ENCODE assay signal across 31 cellular contexts in the genomic region with DNA sequence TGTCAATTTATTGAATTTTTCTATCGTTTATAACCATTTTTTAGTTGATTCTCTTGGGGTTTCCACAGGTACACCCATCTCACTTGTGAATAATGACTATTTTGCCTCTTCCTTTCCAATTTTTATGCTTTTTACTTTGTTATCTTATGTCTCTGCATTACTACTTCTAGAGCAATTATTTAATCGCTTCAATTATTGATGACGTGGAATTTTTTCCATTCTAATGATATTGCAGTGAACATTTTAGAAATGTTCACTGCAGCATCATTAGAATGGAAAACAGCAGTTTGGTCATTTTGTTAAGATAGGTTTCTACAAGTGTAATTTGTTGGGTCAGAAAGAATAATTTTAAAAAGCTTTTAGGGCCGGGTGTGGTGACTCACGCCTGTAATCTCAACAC.
"Had no signal": no experiment of that assay in that cellular context is flagged by ENCODE, and none has a peak within 500 bp of the region (broad histone marks: within the 10 kb centered on the region; RNA-seq: fewer than 3 reads in every experiment).

No MANE protein-coding gene starts in this region.

- H3K4me3 ChIP-seq: MG63 had no signal

- H3K36me3 ChIP-seq: MG63 had no signal

- H3K9me3 ChIP-seq: MG63 had no signal

- DNase-seq: Karpas-422, Kasumi-1, MG63, MM.1S, MV-4-11, NCI-H1048, NCI-H1092, NCI-H1092 treated with DMSO at 0.1 percent for 48 hours, NCI-H1105, NCI-H1105 treated with DMSO at 0.1 percent for 48 hours, NCI-H1417, NCI-H1417 treated with DMSO at 0.1 percent for 48 hours, NCI-H1436, NCI-H1436 treated with DMSO at 0.1 percent for 48 hours, NCI-H1694, NCI-H1694 treated with DMSO at 0.1 percent for 48 hours, NCI-H187, NCI-H187 treated with DMSO at 0.1 percent for 48 hours, NCI-H1930, NCI-H2029 treated with DMSO at 0.1 percent for 48 hours, NCI-H2081, NCI-H2081 treated with DMSO at 0.1 percent for 48 hours, NCI-H2107, NCI-H2171, NCI-H2227 treated with DMSO at 0.1 percent for 48 hours, NCI-H226, NCI-H345, NCI-H446, NCI-H446 treated with DMSO at 0.1 percent for 48 hours, NCI-H510A, NCI-H524 had no signal

- H3K27me3 ChIP-seq: MG63 had no signal
